9 cellular contexts compared by ENCODE assay signal in the genomic region with DNA sequence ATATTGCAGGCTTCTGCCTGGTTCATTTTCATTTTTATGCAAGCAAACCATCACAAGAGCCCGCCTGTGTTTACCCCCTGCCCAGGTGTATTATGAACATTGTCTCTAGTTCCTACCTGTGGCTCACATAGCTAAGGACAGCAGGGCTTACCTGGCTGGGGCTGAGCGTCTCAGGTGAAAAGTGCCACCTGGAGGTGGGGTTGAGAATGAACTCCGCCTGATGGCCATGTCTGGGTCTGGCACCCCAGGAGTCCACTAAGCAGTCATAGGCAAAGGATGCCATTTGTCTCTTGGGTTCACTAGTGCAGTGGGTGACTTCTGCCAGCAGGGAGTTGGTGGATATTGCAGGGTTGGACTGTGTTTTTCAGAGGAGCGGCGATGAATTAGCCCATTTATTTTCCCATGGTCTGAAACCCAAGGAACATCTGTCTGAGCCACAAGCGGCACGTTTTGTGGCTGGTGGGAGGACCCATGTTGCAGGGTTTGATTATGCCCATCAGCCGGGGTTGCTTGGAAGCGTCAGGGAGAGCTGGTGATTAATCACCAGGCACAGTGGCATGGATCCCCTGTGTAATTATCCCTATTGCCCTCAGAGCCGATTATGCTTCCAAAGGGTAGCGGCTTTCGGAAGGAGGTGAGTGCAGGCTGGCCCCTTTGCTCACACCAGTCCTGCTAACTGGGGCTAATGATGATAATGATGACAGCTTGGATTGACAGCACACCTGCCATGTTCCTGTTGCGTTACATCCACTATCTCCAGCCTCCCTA.
DNase-seq lines count a peak whose midpoint lies in the region; ATAC-seq and TF ChIP-seq lines count a peak whose summit lies in the region.
"Had no signal": no experiment of that assay in that cellular context is flagged by ENCODE, and none has a peak within 500 bp of the region (broad histone marks: within the 10 kb centered on the region; RNA-seq: fewer than 3 reads in every experiment).

No MANE protein-coding gene starts in this region.

- no peaks in the 10 kb centered on the region for H3K9me2 ChIP-seq in GM23248 (ENCODE audit: insufficient read depth)

- TF ChIP-seq CTCF in CD14-positive monocyte (IDR thresholded peaks at IDR 0.05) (no peak), RWPE1 (conservative IDR thresholded peaks at IDR 0.05; ENCODE audit: low read depth) (no peak; the same call in 1 of the 2 replicates), kidney epithelial cell (IDR thresholded peaks at IDR 0.05; ENCODE audit: insufficient read depth, low read length, poor library complexity, severe bottlenecking) (peak; percentile 42)

- H3K4me3 ChIP-seq in kidney epithelial cell (ENCODE audit: low read depth, low read length) (no peak overlapping the region), GM23248 (no peak overlapping the region)
- H3K4me3 ChIP-seq: thoracic aorta had no signal

- no peaks in the 10 kb centered on the region for H3K79me2 ChIP-seq in GM23248 (ENCODE audit: insufficient read depth)

- peak overlapping the region in 6 of 7 donors; percentile 21 to 61 (median 49) for H3K27ac Mint-ChIP-seq in CD14-positive monocyte

- H3K4me2 ChIP-seq in GM23248 (ENCODE audit: unreplicated experiment): no peak overlapping the region

- peaks cover 2 to 3% of the 10 kb centered on the region in 2 donors for H3K36me3 Mint-ChIP-seq in CD14-positive monocyte

- 0 out of 2 replicates have a peak, but pooled peaks cover 8% of the 10 kb centered on the region for H3K4me1 ChIP-seq in GM23248 (ENCODE audit: insufficient read depth)

- no peak overlapping the region for H2AFZ ChIP-seq in GM23248

- ATAC-seq in sciatic nerve (no peak), HG02678 (IDR thresholded peaks at IDR 0.05; ENCODE audit: unreplicated experiment) (no peak)

- H4K20me1 ChIP-seq in GM23248 (ENCODE audit: insufficient read depth): no peaks in the 10 kb centered on the region

- intact Hi-C loops in CD14-positive monocyte (cut with micrococcal nuclease) (loop anchor here (10.0 kb wide), 4 partner anchors 106 to 214 kb away; a partner anchor contains a TSS), sciatic nerve (cut with DNase I) (loop anchor here (10.0 kb wide), 1 partner anchor 1174 kb away; no protein-coding TSS in a partner anchor)

- H3K9me3 ChIP-seq in GM23248 (ENCODE audit: low read depth): no peaks in the 10 kb centered on the region
- H3K9me3 ChIP-seq: thoracic aorta had no signal

- H3K4me3 Mint-ChIP-seq in CD14-positive monocyte: no peak overlapping the region

- no peak overlapping the region for H3K9ac ChIP-seq in GM23248

- CTCF ChIA-PET in RWPE1 (lab: Yijun Ruan, JAX): interaction anchor here (0.5 to 2.3 kb wide), 16 partner anchors 13 to 1887 kb away, joined by 3 to 19 read pairs (median 4); a partner anchor contains a TSS

- 67% methylated on average over 13 of the region's 13 CpGs for WGBS in GM23248 (ENCODE audit: low coverage in 1 of 2, low lambda C conversion rate in 2 of 2, missing lambda C conversion rate in 2 of 2), 2 experiments

- DNase-seq in CD14-positive monocyte (ENCODE audit: low spot score) (no peak), HT-29 (ENCODE audit: low spot score) (peak; percentile 84), RWPE1 (ENCODE audit: low spot score) (peak; percentile 80), kidney epithelial cell (ENCODE audit: low read depth) (no peak), GM23248 (no peak), sciatic nerve (ENCODE audit: low spot score) (no peak)
- no peak for DNase-seq in activated CD8-positive, alpha-beta memory T cell treated with anti-CD3 and anti-CD28 coated beads, Interleukin-2, amount 50 U/mL, for 48 hours

- H3K9me3 Mint-ChIP-seq in CD14-positive monocyte: peaks cover 0 to 5% (median 4%) of the 10 kb centered on the region in 7 donors

- H3F3A ChIP-seq in GM23248 (ENCODE audit: insufficient read depth): peaks cover 11% of the 10 kb centered on the region; the same call in 1 of the 2 replicates

- peaks cover 87% of the 10 kb centered on the region for H3K4me1 Mint-ChIP-seq in CD14-positive monocyte

- no peak overlapping the region for H3K27ac ChIP-seq in RWPE1
- no peak overlapping the region for H3K27ac ChIP-seq in GM23248
- H3K27ac ChIP-seq: thoracic aorta had no signal

- H3K27me3 Mint-ChIP-seq in CD14-positive monocyte (ENCODE audit: low read depth in 3 of 3): peaks cover 0 to 1% (median 0%) of the 10 kb centered on the region in 3 donors

- POLR2A ChIA-PET in RWPE1 (lab: Yijun Ruan, JAX; ENCODE audit: low non-redundant PET): no interaction called here

- in situ Hi-C loops in GM23248 (cut with MboI): loop anchor here (25.0 kb wide), 1 partner anchor 1837 kb away; no protein-coding TSS in a partner anchor

- peaks cover 2% of the 10 kb centered on the region for H3K27me3 ChIP-seq in kidney epithelial cell (ENCODE audit: control insufficient read depth, insufficient read depth, low read length)
- H3K27me3 ChIP-seq in GM23248 (replicated peaks; ENCODE audit: insufficient read depth): no peaks in the 10 kb centered on the region

- H3K36me3 ChIP-seq in kidney epithelial cell (ENCODE audit: control insufficient read depth, insufficient read depth, low read length) (no peaks in the 10 kb centered on the region), GM23248 (ENCODE audit: low read depth) (no peaks in the 10 kb centered on the region)
- H3K36me3 ChIP-seq: thoracic aorta had no signal

Comparison
In these comparisons a context has a peak if more than half of its experiments do, and no peak if none do; other contexts are left out.
1. DNase-seq: peak in HT-29 (single experiment) and RWPE1 (single experiment); none in CD14-positive monocyte (single experiment), kidney epithelial cell (single experiment), GM23248 (single experiment), sciatic nerve (single experiment) and activated CD8-positive, alpha-beta memory T cell treated with anti-CD3 and anti-CD28 coated beads, Interleukin-2, amount 50 U/mL, for 48 hours (single experiment).